Comparison of ENCODE assay signal across 26 cellular contexts in the genomic region with DNA sequence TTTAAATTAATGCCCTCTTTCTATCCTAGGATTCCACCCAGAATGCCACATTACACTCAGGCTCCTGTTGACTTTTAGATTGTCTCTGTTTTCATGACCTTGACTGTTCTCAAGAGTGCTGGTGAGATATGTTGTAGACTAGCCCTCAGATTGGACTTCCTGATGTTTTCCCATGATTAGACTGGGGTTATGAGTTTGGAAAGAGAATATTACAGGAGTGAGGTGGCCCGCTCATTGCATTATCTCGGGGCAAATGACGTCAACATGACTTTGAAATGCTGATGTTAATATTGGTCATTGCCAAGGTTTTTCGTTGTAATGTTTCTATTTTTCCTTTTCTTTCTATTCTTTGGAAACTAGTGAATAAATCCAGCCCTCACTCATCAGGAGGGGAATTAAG.
"Had no signal": no experiment of that assay in that cellular context is flagged by ENCODE, and none has a peak within 500 bp of the region (broad histone marks: within the 10 kb centered on the region; RNA-seq: fewer than 3 reads in every experiment).

No MANE protein-coding gene starts in this region.

- H3K4me2 ChIP-seq: hepatocyte had no signal

- H3K27me3 ChIP-seq: heart right ventricle, hepatocyte, sigmoid colon, spleen, tibial nerve, upper lobe of left lung, vagina had no signal

- H2AFZ ChIP-seq: hepatocyte had no signal

- H3K27me3 Mint-ChIP-seq: naive thymus-derived CD4-positive, alpha-beta T cell; natural killer cell treated with Interleukin-12 subunit alpha and Interleukin-12 subunit beta and Interleukin-15 and Interleukin-18, amount 100 ng/mL, for 72 hours; stimulated activated memory B cell treated with anti-CD40 and anti-IgM and Interleukin-4, amounts not matched to agents 10 μg/mL and 1 μg/mL and 100 μg/mL, for 72 hours; stimulated activated naive CD8-positive, alpha-beta T cell treated with anti-CD3 and anti-CD28 coated beads, Interleukin-15, amount 100 ng/mL, for 72 hours had no signal

- H3K9me3 Mint-ChIP-seq: natural killer cell treated with Interleukin-12 subunit alpha and Interleukin-12 subunit beta and Interleukin-15 and Interleukin-18, amount 100 ng/mL, for 72 hours had no signal

- H3K27ac Mint-ChIP-seq: naive thymus-derived CD4-positive, alpha-beta T cell; natural killer cell treated with Interleukin-12 subunit alpha and Interleukin-12 subunit beta and Interleukin-15 and Interleukin-18, amount 100 ng/mL, for 72 hours; stimulated activated memory B cell treated with anti-CD40 and anti-IgM and Interleukin-4, amounts not matched to agents 10 μg/mL and 1 μg/mL and 100 μg/mL, for 72 hours; stimulated activated naive CD8-positive, alpha-beta T cell treated with anti-CD3 and anti-CD28 coated beads, Interleukin-15, amount 100 ng/mL, for 72 hours had no signal

- H3K4me1 ChIP-seq: heart right ventricle, left ventricle myocardium inferior, prostate gland, sigmoid colon, spleen, tibial nerve, upper lobe of left lung, vagina had no signal

- H3K27ac ChIP-seq: heart right ventricle, hepatocyte, left ventricle myocardium inferior, prostate gland, sigmoid colon, spleen, tibial nerve, upper lobe of left lung, vagina had no signal

- H3K4me3 Mint-ChIP-seq: naive thymus-derived CD4-positive, alpha-beta T cell; natural killer cell treated with Interleukin-12 subunit alpha and Interleukin-12 subunit beta and Interleukin-15 and Interleukin-18, amount 100 ng/mL, for 72 hours; neural crest cell; stimulated activated memory B cell treated with anti-CD40 and anti-IgM and Interleukin-4, amounts not matched to agents 10 μg/mL and 1 μg/mL and 100 μg/mL, for 72 hours; stimulated activated naive CD8-positive, alpha-beta T cell treated with anti-CD3 and anti-CD28 coated beads, Interleukin-15, amount 100 ng/mL, for 72 hours had no signal

- H3K79me2 ChIP-seq: hepatocyte had no signal

- H3K9me3 ChIP-seq: prostate gland, sigmoid colon, tibial nerve, vagina had no signal

- H3K4me3 ChIP-seq: heart right ventricle, hepatocyte, left ventricle myocardium inferior, lung, mucosa of descending colon, prostate gland, sigmoid colon, spleen, tibial nerve, upper lobe of left lung, vagina had no signal

- H3K36me3 ChIP-seq: heart right ventricle, left ventricle myocardium inferior, prostate gland, sigmoid colon, spleen, tibial nerve, upper lobe of left lung, vagina had no signal

- H3K4me1 Mint-ChIP-seq: naive thymus-derived CD4-positive, alpha-beta T cell; neural crest cell; stimulated activated memory B cell treated with anti-CD40 and anti-IgM and Interleukin-4, amounts not matched to agents 10 μg/mL and 1 μg/mL and 100 μg/mL, for 72 hours; stimulated activated naive CD8-positive, alpha-beta T cell treated with anti-CD3 and anti-CD28 coated beads, Interleukin-15, amount 100 ng/mL, for 72 hours had no signal

- DNase-seq: heart right ventricle; islet precursor cell; left ventricle myocardium inferior; midbrain; mucosa of descending colon; naive thymus-derived CD4-positive, alpha-beta T cell; nucleus accumbens; posterior cingulate gyrus; retina; right cardiac atrium; sigmoid colon; small intestine; spleen; stimulated activated CD4-positive, alpha-beta T cell treated with anti-CD3 and anti-CD28 coated beads, Interleukin-4, amount 100 ng/mL, for 24 hours; stimulated activated naive CD4-positive, alpha-beta T cell treated with Interleukin-2 at 50 U/mL for 16 hours; stimulated activated naive CD8-positive, alpha-beta T cell treated with anti-CD3 and anti-CD28 coated beads, Interleukin-15, amount 100 ng/mL, for 72 hours; substantia nigra; upper lobe of left lung had no signal

- H3K36me3 Mint-ChIP-seq: naive thymus-derived CD4-positive, alpha-beta T cell; natural killer cell treated with Interleukin-12 subunit alpha and Interleukin-12 subunit beta and Interleukin-15 and Interleukin-18, amount 100 ng/mL, for 72 hours; stimulated activated memory B cell treated with anti-CD40 and anti-IgM and Interleukin-4, amounts not matched to agents 10 μg/mL and 1 μg/mL and 100 μg/mL, for 72 hours had no signal
